27 cellular contexts compared by ENCODE assay signal in the genomic region with DNA sequence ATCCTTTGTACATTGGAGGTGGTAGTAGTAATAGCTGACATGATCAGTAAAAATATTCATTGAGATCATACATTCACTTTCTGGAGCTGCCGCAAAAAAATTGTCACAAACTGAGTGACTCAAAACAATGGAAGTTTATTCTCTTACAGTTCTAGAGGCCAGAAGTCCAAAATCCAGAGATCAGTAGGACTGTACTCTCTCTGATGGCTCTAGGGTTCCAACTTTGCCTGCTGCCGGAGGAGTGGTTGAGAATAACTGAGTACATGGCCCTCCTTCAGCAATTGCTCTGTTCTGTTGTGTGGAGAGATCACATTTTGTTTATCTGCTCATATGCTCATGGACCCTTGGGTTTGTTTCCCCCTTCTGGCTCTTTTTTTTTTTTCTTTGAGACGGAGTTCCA. TPM values are rescaled to one million over a fixed set of nuclear protein-coding genes. Genes with fewer than 3 reads are reported as not detected.
DNase-seq lines count a peak whose midpoint lies in the region; ATAC-seq, FAIRE-seq and TF ChIP-seq lines count a peak whose summit lies in the region.
"Had no signal": no experiment of that assay in that cellular context is flagged by ENCODE, and none has a peak within 500 bp of the region (broad histone marks: within the 10 kb centered on the region; RNA-seq: fewer than 3 reads in every experiment).

No MANE protein-coding gene starts in this region.

- H3K27ac ChIP-seq in HepG2 (ENCODE audit: extremely low read length, insufficient read depth, low read length), result peak overlapping the region; percentile 43
- peak overlapping the region in 2 of 3 donors; percentile 40 to 54 for H3K27ac ChIP-seq in right lobe of liver
- no peak overlapping the region for H3K27ac ChIP-seq in spleen
- H3K27ac ChIP-seq in uterus, result no peak overlapping the region
- H3K27ac ChIP-seq in testis, result no peak overlapping the region
- H3K27ac ChIP-seq: BLaER1 had no signal

- peak overlapping the region; percentile 33 for H3K4me2 ChIP-seq in HepG2 (ENCODE audit: low read depth, low read length)
- H3K4me2 ChIP-seq: BLaER1 had no signal

- in situ Hi-C loops in HepG2 (cut with HindIII; ENCODE audit: extremely low pct_ligation_motif_present, low pct_unique_long_range_greater_than_20kb), result no loop called here

- no peak for TF ChIP-seq RAD21 in HepG2 (CRISPR knock-in tag; IDR thresholded peaks at IDR 0.05)

- BruUV-seq in HepG2 (replicated peaks; lab: Mats Ljungman, UMichigan), result no TSS peak

- WGBS in HepG2 (ENCODE audit: low lambda C conversion rate), result 25% methylated on average over 3 of the region's 3 CpGs
- WGBS in right lobe of liver (ENCODE audit: insufficient coverage, low coverage, low lambda C conversion rate, missing lambda C conversion rate), result 32% methylated on average over 3 of the region's 3 CpGs
- 27 to 32% (median 29%) methylated on average over 3 of the region's 3 CpGs for WGBS in spleen, 5 donors
- WGBS in testis, 2 donors, result 30 to 72% methylated on average over 3 of the region's 3 CpGs

- FAIRE-seq in HepG2 (lab: Jason Lieb, UNC), result peak; percentile 64
- FAIRE-seq: A204.1, GM12878, GM12892, GM18507, GM19239 had no signal

- no peaks in the 10 kb centered on the region for H3K9me3 ChIP-seq in HepG2 (ENCODE audit: low read length)
- no peaks in the 10 kb centered on the region for H3K9me3 ChIP-seq in right lobe of liver
- no peaks in the 10 kb centered on the region for H3K9me3 ChIP-seq in spleen
- H3K9me3 ChIP-seq in uterus, result no peaks in the 10 kb centered on the region
- H3K9me3 ChIP-seq in testis, result no peaks in the 10 kb centered on the region
- H3K9me3 ChIP-seq: BE2C, BLaER1 had no signal

- intact Hi-C loops in HepG2 (cut with micrococcal nuclease; ENCODE audit: unreplicated experiment) (no loop called here), right lobe of liver (cut with DNase I) (no loop called here), spleen (cut with DNase I; ENCODE audit: low total_unique reads) (no loop called here), uterus (cut with DNase I; ENCODE audit: low total_unique reads) (no loop called here), testis (cut with DNase I; ENCODE audit: low total_unique reads) (no loop called here)

- H3K79me2 ChIP-seq in HepG2 (ENCODE audit: insufficient read depth, low read length), result no peaks in the 10 kb centered on the region

- CTCF ChIA-PET in HepG2 (lab: Yijun Ruan, JAX; ENCODE audit: low intra/inter-chr PET ratio, low total read pairs), result no interaction called here

- H3K4me1 ChIP-seq in HepG2 (ENCODE audit: insufficient read depth, low read length) (peaks cover 50% of the 10 kb centered on the region), right lobe of liver (peaks cover 0 to 55% (median 21%) of the 10 kb centered on the region in 4 donors), spleen (no peaks in the 10 kb centered on the region), uterus (no peaks in the 10 kb centered on the region), testis (no peaks in the 10 kb centered on the region)
- H3K4me1 ChIP-seq: BE2C, BLaER1 had no signal

- H3K4me3 ChIP-seq in HepG2 (replicated peaks in 1 of 3; ENCODE audit: insufficient read depth in 1 of 3, low read depth in 2 of 3, low read length in 3 of 3), result no peak overlapping the region
- H3K4me3 ChIP-seq in right lobe of liver, result no peak overlapping the region
- no peak overlapping the region for H3K4me3 ChIP-seq in spleen
- no peak overlapping the region for H3K4me3 ChIP-seq in uterus
- H3K4me3 ChIP-seq in testis, result no peak overlapping the region
- H3K4me3 ChIP-seq: BLaER1, GM12878 had no signal

- no peak overlapping the region for H2AFZ ChIP-seq in HepG2 (ENCODE audit: low read length)

- DNase-seq in HepG2 (ENCODE audit: low spot score) (peak; percentile 74), right lobe of liver (no peak), spleen (peak; percentile 2), GM19240 (ENCODE audit: insufficient read length, low spot score) (no peak), uterus (no peak), testis (no peak)
- DNase-seq: 8988T; ACHN; BE2C; C1 segment of cervical spinal cord; CD4-positive, alpha-beta memory T cell; CD4-positive, CD25-positive, alpha-beta regulatory T cell; CD8-positive, alpha-beta memory T cell; COR-L47; DMS 273 treated with DMSO at 0.1 percent for 48 hours; DMS153; DMS53; DMS79; DND-41; EL; GDM1 had no signal

- TF ChIP-seq CTCF in HepG2 (CRISPR knock-in tag; IDR thresholded peaks at IDR 0.05) (no peak), right lobe of liver (IDR thresholded peaks at IDR 0.05) (no peak), spleen (IDR thresholded peaks at IDR 0.05 in 8 of 11, conservative IDR thresholded peaks at IDR 0.05 in 3 of 11) (no peak), uterus (IDR thresholded peaks at IDR 0.05) (no peak), testis (IDR thresholded peaks at IDR 0.05) (no peak)

- no peaks in the 10 kb centered on the region for H3K27me3 ChIP-seq in HepG2 (ENCODE audit: control insufficient read depth in 1 of 2, insufficient read depth in 2 of 2, low read length in 2 of 2)
- no peaks in the 10 kb centered on the region for H3K27me3 ChIP-seq in right lobe of liver
- no peaks in the 10 kb centered on the region for H3K27me3 ChIP-seq in spleen (replicated peaks in 1 of 7)
- H3K27me3 ChIP-seq in uterus, result no peaks in the 10 kb centered on the region
- H3K27me3 ChIP-seq in testis, result no peaks in the 10 kb centered on the region
- H3K27me3 ChIP-seq: BE2C, BLaER1 had no signal

- POLR2A ChIA-PET in HepG2 (lab: Yijun Ruan, JAX), result no interaction called here

- TF ChIP-seq EP300 in HepG2 (IDR thresholded peaks at IDR 0.05; ENCODE audit: low read depth in 2 of 2, low read length in 2 of 2) (no peak), HepG2 (CRISPR knock-in tag; IDR thresholded peaks at IDR 0.05; ENCODE audit: borderline replicate concordance) (no peak)

- no peak overlapping the region for H3K9ac ChIP-seq in HepG2 (ENCODE audit: insufficient read depth, low read depth, low read length)
- H3K9ac ChIP-seq: BLaER1 had no signal

- H4K20me1 ChIP-seq in HepG2 (ENCODE audit: insufficient read depth, low read length), result no peaks in the 10 kb centered on the region

- ATAC-seq in HepG2, result peak; percentile 75
- ATAC-seq in right lobe of liver, result peak in 3 of 4 donors; percentile 9 to 36 (median 19)
- ATAC-seq: GM12878 had no signal

- H3K36me3 ChIP-seq in HepG2 (replicated peaks in 1 of 2; ENCODE audit: control insufficient read depth in 1 of 2, insufficient read depth in 2 of 2, low read length in 2 of 2), result peaks cover 8 to 9% of the 10 kb centered on the region in 2 experiments; a peak in 4 of 5 replicates
- no peaks in the 10 kb centered on the region for H3K36me3 ChIP-seq in right lobe of liver
- peaks cover 0 to 27% (median 0%) of the 10 kb centered on the region in 6 donors for H3K36me3 ChIP-seq in spleen
- no peaks in the 10 kb centered on the region for H3K36me3 ChIP-seq in uterus
- no peaks in the 10 kb centered on the region for H3K36me3 ChIP-seq in testis (ENCODE audit: low read depth, missing control alignments)
- H3K36me3 ChIP-seq: BE2C had no signal

- no peak for TF ChIP-seq POLR2A in HepG2 (IDR thresholded peaks at IDR 0.05; ENCODE audit: insufficient read depth in 1 of 2, low read depth in 2 of 2, low read length in 2 of 2)
- no peak for TF ChIP-seq POLR2A in right lobe of liver (IDR thresholded peaks at IDR 0.05)
- TF ChIP-seq POLR2A in spleen (IDR thresholded peaks at IDR 0.05), result no peak
- no peak for TF ChIP-seq POLR2A in uterus (IDR thresholded peaks at IDR 0.05)
- no peak for TF ChIP-seq POLR2A in testis (IDR thresholded peaks at IDR 0.05)

TF ChIP-seq in HepG2, 621 proteins besides CTCF, POLR2A, EP300 and RAD21 (continues in another document):
- TF ChIP-seq HNF4G (IDR thresholded peaks at IDR 0.05; ENCODE audit: borderline replicate concordance, low read depth, low read length) (peak; percentile 83), HNF4G (CRISPR knock-in tag; IDR thresholded peaks at IDR 0.05; ENCODE audit: borderline replicate concordance, low read depth) (peak; percentile 41; the same call in 1 of the 2 replicates), KDM3A (CRISPR knock-in tag; IDR thresholded peaks at IDR 0.05; ENCODE audit: low read depth) (0 out of 2 replicates have a peak, but pooled peaks have one; percentile 17), TOE1 (CRISPR knock-in tag; IDR thresholded peaks at IDR 0.05) (no peak)

RNA-seq across cellular contexts. Expression of a gene that starts 23.5 kb away (rescaled TPM):
- 97.3 and 123 TPM in 2 replicates for total RNA-seq in HepG2 (2016; rRNA removed; fragmentation: Illumina TruSeq; extraction: Trizol)
- total RNA-seq in HepG2 (2016; cell fraction: cytosol; rRNA removed; fragmentation: Illumina TruSeq; extraction: Trizol; ENCODE audit: low read depth), result 9.7 and 10.7 TPM in 2 replicates
- total RNA-seq in HepG2 (2016; cell fraction: insoluble cytoplasmic fraction; rRNA removed; fragmentation: Illumina TruSeq; extraction: Trizol), result 100 and 112 TPM in 2 replicates
- total RNA-seq in HepG2 (2016; cell fraction: membrane; rRNA removed; fragmentation: Illumina TruSeq; extraction: Trizol), result 29.4 and 30.9 TPM in 2 replicates
- 61.8 and 69.4 TPM in 2 replicates for total RNA-seq in HepG2 (2016; cell fraction: nucleus; rRNA removed; fragmentation: Illumina TruSeq; extraction: Trizol)
- polyA plus RNA-seq in HepG2 (2011; rRNA removed), result 47.6 and 55.0 TPM in 2 replicates
- 25.4 and 34.3 TPM in 2 replicates for polyA plus RNA-seq in HepG2 (2011; cell fraction: cytosol; rRNA removed)
- polyA plus RNA-seq in HepG2 (2011; cell fraction: nucleus; rRNA removed), result 65.2 and 68.0 TPM in 2 replicates
- 21.6 and 22.2 TPM in 2 replicates for polyA plus RNA-seq in HepG2 (2012)
- 5.7 and 5.8 TPM in 2 replicates for polyA plus RNA-seq in HepG2 (2016; cell fraction: cytosol; fragmentation: Illumina TruSeq; extraction: Trizol; ENCODE audit: low read depth)
- polyA plus RNA-seq in HepG2 (2016; cell fraction: insoluble cytoplasmic fraction; fragmentation: Illumina TruSeq; extraction: Trizol; ENCODE audit: low read depth), result 116 and 128 TPM in 2 replicates
- polyA plus RNA-seq in HepG2 (2016; cell fraction: membrane; fragmentation: Illumina TruSeq; extraction: Trizol; ENCODE audit: low read depth), result 15.2 TPM in 2 replicates
- polyA plus RNA-seq in HepG2 (2016; cell fraction: nucleus; fragmentation: Illumina TruSeq; extraction: Trizol; ENCODE audit: insufficient read depth, low read depth), result 101 and 108 TPM in 2 replicates
- 0.44 and 41.3 TPM in 2 replicates for polyA minus RNA-seq in HepG2 (2011; rRNA and poly(A)+ RNA removed; ENCODE audit: low replicate concordance)
- 24.2 and 32.3 TPM in 2 replicates for polyA minus RNA-seq in HepG2 (2011; cell fraction: cytosol; rRNA and poly(A)+ RNA removed)
- 32.1 and 39.7 TPM in 2 replicates for polyA minus RNA-seq in HepG2 (2011; cell fraction: nucleus; rRNA and poly(A)+ RNA removed)
- 100 to 1,000 TPM; 160 to 378 (median 305) TPM for total RNA-seq in right lobe of liver
- 10 to 100 TPM in 2 of 7 donors, 1 to 10 TPM in 5; 6.2 to 13.5 (median 9.0) TPM for total RNA-seq in spleen
- polyA plus RNA-seq in spleen, result 1 to 10 TPM; 3.9 to 6.2 (median 5.1) TPM
- 10 to 100 TPM in 1 of 4 donors, 1 to 10 TPM in 3; 1.0 to 11.0 (median 6.7) TPM for total RNA-seq in uterus
- total RNA-seq in testis, result 100 to 1,000 TPM in 1 of 2 donors, 10 to 100 TPM in 1; 71.7 to 108 TPM
- polyA plus RNA-seq in testis (ENCODE audit: insufficient read depth, low read depth, low replicate concordance), result 25.3 TPM

Comparison
In these comparisons a context has a peak if more than half of its experiments do, and no peak if none do; other contexts are left out.
1. DNase-seq: peak in HepG2 (single experiment) and spleen (single experiment); none in right lobe of liver (0 of 3), GM19240 (single experiment), uterus (0 of 2) and testis (single experiment).
2. H3K27ac ChIP-seq: peak in HepG2 (single experiment) and right lobe of liver (2 of 3); none in spleen (0 of 8), uterus (0 of 2) and testis (0 of 2).